Comparison of ENCODE assay signal across 17 cellular contexts in the genomic region with DNA sequence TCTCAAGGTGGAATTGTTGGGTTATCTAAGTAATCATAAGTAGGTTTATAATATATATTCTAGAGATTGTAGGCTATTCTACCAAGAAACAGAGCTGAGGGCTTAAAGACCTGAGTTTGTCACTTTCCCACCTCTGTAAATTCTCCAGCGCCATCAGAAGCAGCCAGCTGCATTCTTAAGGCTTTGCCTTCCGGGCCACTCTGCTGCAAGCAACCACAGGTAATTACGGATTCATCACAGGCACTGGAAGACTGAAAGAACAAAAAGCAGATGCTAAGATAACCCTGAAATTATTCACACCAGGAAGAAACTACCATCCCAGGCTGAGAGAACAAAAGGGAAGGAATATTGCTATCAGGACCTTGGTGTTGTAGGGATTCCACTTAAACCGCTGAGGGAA.
DNase-seq lines count a peak whose midpoint lies in the region; ATAC-seq, FAIRE-seq and TF ChIP-seq lines count a peak whose summit lies in the region.
"Had no signal": no experiment of that assay in that cellular context is flagged by ENCODE, and none has a peak within 500 bp of the region (broad histone marks: within the 10 kb centered on the region; RNA-seq: fewer than 3 reads in every experiment).

No MANE protein-coding gene starts in this region.

- H4K12ac ChIP-seq in trophoblast cell (ENCODE audit: low read depth, low read length), result no peak overlapping the region

- peak; percentile 0 for DNase-seq in NCI-H1105 treated with DMSO at 0.1 percent for 48 hours (lab: John Stamatoyannopoulos, UW)
- no peak for DNase-seq in NCI-H1105 (lab: John Stamatoyannopoulos, UW)
- peak; percentile 0 for DNase-seq in NCI-H69 (lab: John Stamatoyannopoulos, UW)
- DNase-seq in keratinocyte (ENCODE audit: low read depth, low spot score), result no peak
- DNase-seq in trophoblast cell, result peak; percentile 46 to 53
- no peak for DNase-seq in GM12891 (ENCODE audit: insufficient read length, low spot score)
- no peak for DNase-seq in Peyer's patch
- DNase-seq: CD4-positive, alpha-beta memory T cell; DMS153; DMS79; GF-D8; GM23248; H9 had no signal

- no peaks in the 10 kb centered on the region for H3K4me1 ChIP-seq in keratinocyte (ENCODE audit: control insufficient read depth, extremely low read depth, insufficient read depth, low read length)
- H3K4me1 ChIP-seq in trophoblast cell (ENCODE audit: control insufficient read depth in 1 of 2, insufficient read depth in 2 of 2, low read length in 2 of 2), result peaks cover 5 to 6% of the 10 kb centered on the region in 2 experiments
- no peaks in the 10 kb centered on the region for H3K4me1 ChIP-seq in Peyer's patch
- H3K4me1 ChIP-seq: BLaER1 had no signal

- TF ChIP-seq CTCF in keratinocyte (optimal IDR thresholded peaks at IDR 0.05 in 1 of 3, IDR thresholded peaks at IDR 0.05 in 1 of 3, conservative IDR thresholded peaks at IDR 0.05 in 1 of 3; ENCODE audit: extremely low read depth in 1 of 3, insufficient read depth in 2 of 3, low read length in 3 of 3), result no peak
- no peak for TF ChIP-seq CTCF in Peyer's patch (IDR thresholded peaks at IDR 0.05)

- H2AK5ac ChIP-seq in trophoblast cell (ENCODE audit: low read length), result no peak overlapping the region

- FAIRE-seq in keratinocyte (lab: Jason Lieb, UNC), result peak; percentile 34
- FAIRE-seq in GM12891 (lab: Jason Lieb, UNC), result no peak
- FAIRE-seq: GM19239 had no signal

- H3K27me3 ChIP-seq in keratinocyte (ENCODE audit: control insufficient read depth, extremely low read depth, insufficient read depth, low read length) (no peaks in the 10 kb centered on the region), trophoblast cell (ENCODE audit: insufficient read depth, low read length) (no peaks in the 10 kb centered on the region), Peyer's patch (no peaks in the 10 kb centered on the region)
- H3K27me3 ChIP-seq: BLaER1 had no signal

- H4K91ac ChIP-seq in trophoblast cell (ENCODE audit: low read depth, low read length), result no peak overlapping the region

- no peak overlapping the region for H3K14ac ChIP-seq in trophoblast cell (ENCODE audit: low read length)

- H4K20me1 ChIP-seq in keratinocyte (ENCODE audit: control insufficient read depth, extremely low read depth, insufficient read depth, low read length), result no peaks in the 10 kb centered on the region
- H4K20me1 ChIP-seq: BLaER1 had no signal

- no peak overlapping the region for H2BK120ac ChIP-seq in trophoblast cell (ENCODE audit: insufficient read depth, low read length, poor library complexity)

- TF ChIP-seq POLR2A in GM12891 (IDR thresholded peaks at IDR 0.05; ENCODE audit: low read depth, low read length), result no peak
- no peak for TF ChIP-seq POLR2A in Peyer's patch (IDR thresholded peaks at IDR 0.05)

- no peak overlapping the region for H3K18ac ChIP-seq in trophoblast cell (ENCODE audit: low read length)

- no peak overlapping the region for H3K23ac ChIP-seq in trophoblast cell (ENCODE audit: low read length)

- H3K4me3 ChIP-seq in keratinocyte (ENCODE audit: control insufficient read depth in 2 of 3, extremely low read depth in 1 of 3, insufficient read depth in 2 of 3, low read depth in 1 of 3, low read length in 3 of 3) (no peak overlapping the region), trophoblast cell (ENCODE audit: low read depth, low read length) (no peak overlapping the region), Peyer's patch (no peak overlapping the region)
- H3K4me3 ChIP-seq: BLaER1, GM23248 had no signal

- peak overlapping the region; percentile 74 for H2BK12ac ChIP-seq in trophoblast cell (ENCODE audit: low read length)

- no peak overlapping the region for H2BK5ac ChIP-seq in trophoblast cell (ENCODE audit: low read depth, low read length, poor library complexity)

- no peaks in the 10 kb centered on the region for H3K9me1 ChIP-seq in keratinocyte (ENCODE audit: control insufficient read depth, extremely low read depth, insufficient read depth, low read length)

- no peaks in the 10 kb centered on the region for H3K36me3 ChIP-seq in keratinocyte (ENCODE audit: control insufficient read depth in 2 of 2, extremely low read depth in 1 of 2, insufficient read depth in 2 of 2, low read length in 2 of 2)
- no peaks in the 10 kb centered on the region for H3K36me3 ChIP-seq in trophoblast cell (ENCODE audit: control insufficient read depth in 1 of 2, insufficient read depth in 2 of 2, low read length in 2 of 2)
- no peaks in the 10 kb centered on the region for H3K36me3 ChIP-seq in Peyer's patch
- H3K36me3 ChIP-seq: BLaER1 had no signal

- H3K9ac ChIP-seq in keratinocyte (ENCODE audit: control insufficient read depth, extremely low read depth, insufficient read depth, low read length) (no peak overlapping the region), trophoblast cell (ENCODE audit: low read length) (no peak overlapping the region)
- H3K9ac ChIP-seq: BLaER1, GM23248 had no signal

- H4K8ac ChIP-seq in trophoblast cell (ENCODE audit: low read depth, low read length), result no peak overlapping the region

- WGBS in trophoblast cell (ENCODE audit: extremely low coverage, insufficient coverage, insufficient read length), result no CpG with 5 or more reads among the region's 4 CpGs

- dilution Hi-C loops in keratinocyte (cut with MboI; ENCODE audit: extremely low pct_ligation_motif_present, low sequenced_read_pairs), result no loop called here

- H3K9me3 ChIP-seq in keratinocyte (ENCODE audit: control insufficient read depth, low read depth, low read length) (no peaks in the 10 kb centered on the region), trophoblast cell (ENCODE audit: insufficient read depth, low read depth, low read length) (no peaks in the 10 kb centered on the region), Peyer's patch (no peaks in the 10 kb centered on the region)

- no peak overlapping the region for H2AFZ ChIP-seq in keratinocyte (ENCODE audit: control insufficient read depth, low read length)
- H2AFZ ChIP-seq in trophoblast cell (ENCODE audit: insufficient read depth, low read length, poor library complexity), result no peak overlapping the region
- H2AFZ ChIP-seq: GM23248 had no signal

- H3K79me2 ChIP-seq in keratinocyte (ENCODE audit: control insufficient read depth, insufficient read depth, low read length), result no peaks in the 10 kb centered on the region
- no peaks in the 10 kb centered on the region for H3K79me2 ChIP-seq in trophoblast cell (ENCODE audit: control insufficient read depth, insufficient read depth, low read length, poor library complexity)

- ATAC-seq in HG02571 (IDR thresholded peaks at IDR 0.05; ENCODE audit: unreplicated experiment), result no peak

- no peak overlapping the region for H3K4me2 ChIP-seq in keratinocyte (ENCODE audit: control insufficient read depth, extremely low read depth, insufficient read depth, low read depth, low read length)
- peak overlapping the region; percentile 42 for H3K4me2 ChIP-seq in trophoblast cell (ENCODE audit: low read length)
- H3K4me2 ChIP-seq: BLaER1 had no signal

- no peak overlapping the region for H3K4ac ChIP-seq in trophoblast cell (ENCODE audit: low read depth, low read length)

- peaks cover 3% of the 10 kb centered on the region for H3K79me1 ChIP-seq in trophoblast cell (ENCODE audit: low read length)

- H3K27ac ChIP-seq in keratinocyte (ENCODE audit: control insufficient read depth, insufficient read depth, low read length) (no peak overlapping the region), trophoblast cell (ENCODE audit: low read depth, low read length) (no peak overlapping the region), Peyer's patch (no peak overlapping the region)
- H3K27ac ChIP-seq: 22Rv1, BLaER1, GM23248 had no signal

TF ChIP-seq in GM12891, 5 proteins besides CTCF, POLR2A, EP300 and RAD21:
- TF ChIP-seq POU2F2 (IDR thresholded peaks at IDR 0.05; ENCODE audit: low read depth, low read length) (no peak), PAX5 (IDR thresholded peaks at IDR 0.05; ENCODE audit: insufficient read depth, low read length, severe bottlenecking) (no peak)

Comparison
In these comparisons a context has a peak if more than half of its experiments do, and no peak if none do; other contexts are left out.
1. DNase-seq: peak in NCI-H1105 treated with DMSO at 0.1 percent for 48 hours (single experiment), NCI-H69 (single experiment) and trophoblast cell (2 of 2); none in NCI-H1105 (single experiment), keratinocyte (single experiment), GM12891 (single experiment) and Peyer's patch (0 of 3).